ENCODE assay signal across 8 cellular contexts in the genomic region with DNA sequence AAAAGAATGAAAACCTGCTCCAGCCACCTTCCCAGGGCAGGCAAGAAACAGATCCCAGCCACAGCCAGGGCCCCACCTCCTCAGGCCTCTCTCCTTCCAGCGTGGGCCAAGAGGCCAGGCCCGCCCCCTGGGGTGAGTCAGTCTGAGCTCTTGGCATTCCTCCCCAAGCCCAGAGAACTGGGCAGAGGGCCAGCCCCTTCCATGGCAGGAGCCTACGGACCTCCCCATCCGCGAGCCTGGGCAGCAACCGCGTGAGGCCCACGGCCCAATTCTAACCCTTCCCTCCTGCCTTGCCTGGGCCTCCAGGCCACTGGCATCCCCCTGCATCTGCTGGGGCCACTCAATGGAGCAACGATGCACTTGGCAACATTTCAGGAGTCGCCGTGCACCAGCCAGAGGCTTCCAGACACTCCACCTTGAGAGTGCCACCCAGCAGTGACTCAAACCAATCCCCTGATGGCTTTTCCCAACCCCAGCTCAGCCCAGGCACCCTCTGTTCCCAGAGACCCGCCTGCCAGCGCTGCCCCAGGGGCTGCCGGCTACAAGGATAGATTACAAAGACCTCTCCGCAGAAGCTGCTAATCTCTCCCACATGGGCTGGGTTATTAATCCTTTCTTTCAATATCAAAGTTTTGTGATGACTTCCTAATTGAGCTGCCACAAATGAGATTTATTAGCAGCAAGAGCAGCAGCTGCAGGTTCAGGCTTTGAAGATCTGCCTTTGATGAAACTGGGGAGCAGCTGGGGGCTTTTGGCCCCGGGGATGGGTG.
A peak's percentile ranks its signal among the peaks of the same experiment; 100 is the strongest.
DNase-seq lines count a peak whose midpoint lies in the region; ATAC-seq and TF ChIP-seq lines count a peak whose summit lies in the region.

No MANE protein-coding gene starts in this region.

- no peak for TF ChIP-seq POLR2A in upper lobe of left lung (IDR thresholded peaks at IDR 0.05)

- peak; percentile 95 for ATAC-seq in upper lobe of left lung (ENCODE audit: low FRiP score in 2 of 2)
- ATAC-seq in GM21423 (IDR thresholded peaks at IDR 0.05; ENCODE audit: unreplicated experiment): no peak

- peak; percentile 83 for DNase-seq in AG09309 (ENCODE audit: low read depth)
- peak; percentile 98 for DNase-seq in HS-27A (ENCODE audit: low read depth)
- peak; percentile 94 for DNase-seq in SK-MEL-5 (ENCODE audit: low read depth, low spot score)
- peak; percentile 65 for DNase-seq in epithelial cell of proximal tubule (ENCODE audit: low read depth)
- DNase-seq in mesothelial cell of epicardium (ENCODE audit: low spot score in 2 of 2, unreplicated experiment in 2 of 2): peak; percentile 73 to 86
- peak; percentile 89 to 93 for DNase-seq in upper lobe of left lung
- DNase-seq in SK-N-DZ (ENCODE audit: low spot score): no peak

- no peaks in the 10 kb centered on the region for H3K9me3 ChIP-seq in upper lobe of left lung

- TF ChIP-seq EP300 in upper lobe of left lung (IDR thresholded peaks at IDR 0.05): no peak

- TF ChIP-seq CTCF in AG09309 (IDR thresholded peaks at IDR 0.05; ENCODE audit: control insufficient read depth, insufficient read depth, low read depth, low read length, missing control alignments) (no peak), epithelial cell of proximal tubule (conservative IDR thresholded peaks at IDR 0.05; ENCODE audit: low read depth, low read length) (no peak), mesothelial cell of epicardium (IDR thresholded peaks at IDR 0.05; ENCODE audit: unreplicated experiment) (no peak), upper lobe of left lung (IDR thresholded peaks at IDR 0.05) (no peak)

- H3K27me3 Mint-ChIP-seq in mesothelial cell of epicardium (ENCODE audit: low read depth): no peaks in the 10 kb centered on the region

- WGBS in upper lobe of left lung, 2 donors: 35 to 70% methylated on average over 2 to 13 of the region's 16 CpGs

- peaks cover 11% of the 10 kb centered on the region for H3K9me3 Mint-ChIP-seq in mesothelial cell of epicardium

- H3K4me3 Mint-ChIP-seq in mesothelial cell of epicardium: no peak overlapping the region

- H3K4me3 ChIP-seq in AG09309 (ENCODE audit: control insufficient read depth, low read depth, low read length): peak overlapping the region; percentile 13
- H3K4me3 ChIP-seq in epithelial cell of proximal tubule (ENCODE audit: low read depth, low read length): peak overlapping the region; percentile 43
- H3K4me3 ChIP-seq in upper lobe of left lung: peak overlapping the region in 3 of 4 donors; percentile 26 to 39 (median 35)

- peaks cover 34% of the 10 kb centered on the region for H3K36me3 Mint-ChIP-seq in mesothelial cell of epicardium

- in situ Hi-C loops in SK-MEL-5 (cut with HindIII; ENCODE audit: low pct_unique_long_range_greater_than_20kb, low sequenced_read_pairs): no loop called here

- peak overlapping the region in 3 of 4 donors; percentile 32 to 68 (median 47) for H3K27ac ChIP-seq in upper lobe of left lung

- H3K36me3 ChIP-seq in upper lobe of left lung: peaks cover 0 to 4% (median 0%) of the 10 kb centered on the region in 4 donors

- no peaks in the 10 kb centered on the region for H3K27me3 ChIP-seq in upper lobe of left lung

- peaks cover 5 to 15% (median 12%) of the 10 kb centered on the region in 4 donors for H3K4me1 ChIP-seq in upper lobe of left lung

- H3K27ac Mint-ChIP-seq in mesothelial cell of epicardium: peak overlapping the region; percentile 95

- peaks cover 21% of the 10 kb centered on the region for H3K4me1 Mint-ChIP-seq in mesothelial cell of epicardium
